In genomic region chr19:9565900-9566705, GRCh38 we compare ENCODE assay signal across 14 cellular contexts. TPM values are rescaled to one million over a fixed set of nuclear protein-coding genes. Genes with fewer than 3 reads are reported as not detected.
DNase-seq lines count a peak whose midpoint lies in the region; ATAC-seq, FAIRE-seq and TF ChIP-seq lines count a peak whose summit lies in the region.
"Had no signal": no experiment of that assay in that cellular context is flagged by ENCODE, and none has a peak within 500 bp of the region (broad histone marks: within the 10 kb centered on the region; RNA-seq: fewer than 3 reads in every experiment).

No MANE protein-coding gene starts in this region.

- TF ChIP-seq CTCF in A549 (IDR thresholded peaks at IDR 0.05) (no peak), Panc1 (IDR thresholded peaks at IDR 0.05) (no peak)

- no peak overlapping the region for H3K4me3 ChIP-seq in A549
- no peak overlapping the region for H3K4me3 ChIP-seq in Panc1 (ENCODE audit: low read depth in 2 of 2, low read length in 2 of 2)

- POLR2A ChIA-PET in A549 (lab: Yijun Ruan, JAX) (no interaction called here), Panc1 (lab: Charles Lee) (no interaction called here)

- H3K27ac ChIP-seq in A549 (no peak overlapping the region), Panc1 (ENCODE audit: low read length) (no peak overlapping the region)

- no peaks in the 10 kb centered on the region for H3K4me1 ChIP-seq in A549
- H3K4me1 ChIP-seq in Panc1 (ENCODE audit: control insufficient read depth, insufficient read depth, low read length) = no peaks in the 10 kb centered on the region

- DNase-seq in A549 (ENCODE audit: low read depth in 1 of 2, low spot score in 1 of 2) (peak in 1 of 2 experiments; percentile 53), COR-L47 (lab: John Stamatoyannopoulos, UW) (peak; percentile 1), Panc1 (ENCODE audit: low read depth, low spot score) (no peak), fibroblast of gingiva (ENCODE audit: low read depth) (peak; percentile 12), GM19239 (ENCODE audit: insufficient read length, low spot score) (no peak), C1 segment of cervical spinal cord (lab: John Stamatoyannopoulos, UW) (no peak), RKO (ENCODE audit: low spot score) (no peak)
- DNase-seq: activated naive CD8-positive, alpha-beta T cell treated with anti-CD3 and anti-CD28 coated beads, Interleukin-2, amount 10 ng/mL, durations not matched to agents 7 days and 5 days; DMS79; effector memory CD4-positive, alpha-beta T cell; NCI-H2029; nephron progenitor cell; stimulated activated naive CD8-positive, alpha-beta T cell treated with anti-CD3 and anti-CD28 coated beads, Interleukin-15, amount 100 ng/mL, for 72 hours had no signal

- H3K36me3 ChIP-seq in Panc1 (ENCODE audit: control insufficient read depth, insufficient read depth, low read length) = peaks cover 24% of the 10 kb centered on the region; the same call in 1 of the 2 replicates

- BruUV-seq in Panc1 (replicated peaks; lab: Mats Ljungman, UMichigan) = TSS peak; percentile 22

- no peak for ATAC-seq in A549
- ATAC-seq in Panc1 = no peak
- ATAC-seq in GM18511 (IDR thresholded peaks at IDR 0.05; ENCODE audit: unreplicated experiment) = no peak
- ATAC-seq: stimulated activated naive CD8-positive, alpha-beta T cell treated with anti-CD3 and anti-CD28 coated beads, Interleukin-15, amount 100 ng/mL, for 72 hours had no signal

- in situ Hi-C loops in Panc1 (cut with HindIII; ENCODE audit: low pct_unique_long_range_greater_than_20kb, low sequenced_read_pairs) = no loop called here

- no peaks in the 10 kb centered on the region for H3K27me3 ChIP-seq in Panc1 (ENCODE audit: control insufficient read depth, insufficient read depth, low read length)

- no peak for TF ChIP-seq EP300 in A549 (IDR thresholded peaks at IDR 0.05)

- H3K9me3 ChIP-seq in A549 = peaks cover 100% of the 10 kb centered on the region
- peaks cover 85% of the 10 kb centered on the region for H3K9me3 ChIP-seq in Panc1 (ENCODE audit: control insufficient read depth, insufficient read depth, low read depth, low read length)

- H3K4me2 ChIP-seq in A549 = no peak overlapping the region

- 96% methylated on average over 9 of the region's 9 CpGs for WGBS in A549 (ENCODE audit: missing lambda C conversion rate)

- TF ChIP-seq POLR2A in A549 (IDR thresholded peaks at IDR 0.05; ENCODE audit: low read length) = no peak

- no peak for FAIRE-seq in A549 (lab: Jason Lieb, UNC)
- FAIRE-seq in GM19239 (lab: Jason Lieb, UNC) = no peak

- TF ChIP-seq RAD21 in A549 (conservative IDR thresholded peaks at IDR 0.05 in 1 of 2, IDR thresholded peaks at IDR 0.05 in 1 of 2) = no peak

- intact Hi-C loops in Panc1 (cut with micrococcal nuclease; ENCODE audit: unreplicated experiment) = no loop called here

- CTCF ChIA-PET in A549 (lab: Yijun Ruan, JAX) = no interaction called here
- CTCF ChIA-PET in Panc1 (lab: Charles Lee) = no interaction called here

TF ChIP-seq in A549, 52 proteins besides CTCF, POLR2A, EP300 and RAD21:
- TF ChIP-seq ESRRA (IDR thresholded peaks at IDR 0.05; ENCODE audit: borderline replicate concordance, low read length) = no peak
- TF ChIP-seq GATA3 (IDR thresholded peaks at IDR 0.05; ENCODE audit: borderline replicate concordance) = peak; percentile 40; the same call in 1 of the 2 replicates
- TF ChIP-seq JUN (IDR thresholded peaks at IDR 0.05) = no peak
- no peak for TF ChIP-seq CEBPB (IDR thresholded peaks at IDR 0.05)

RNA-seq across cellular contexts. Expression of gene ZNF121, which starts 18.2 kb away (rescaled TPM):
- 8.5 and 9.8 TPM in 2 replicates for polyA plus RNA-seq in A549 (2011; rRNA removed)
- 0.91 and 0.96 TPM in 2 replicates for polyA plus RNA-seq in A549 (2012; cell fraction: cytosol; rRNA removed)
- 0.98 and 2.1 TPM in 2 replicates for polyA plus RNA-seq in A549 (2012; cell fraction: nucleus; rRNA removed)
- polyA plus RNA-seq in A549 (2017; fragmentation: RNase III; extraction: RNeasy Plus Mini Kit Qiagen cat#74134 plus additional on column Dnase treatment) = 5.1 to 6.4 TPM (median 5.1 TPM) in 3 replicates
- polyA minus RNA-seq in A549 (2011; rRNA and poly(A)+ RNA removed) = 22.4 and 23.3 TPM in 2 replicates
- total RNA-seq in Panc1 (2021; ENCODE audit: unreplicated experiment) = 48.4 TPM
- polyA plus RNA-seq in Panc1 (2012; ENCODE audit: insufficient read length) = 3.6 TPM

RNA-seq across cellular contexts. Expression of gene ZNF426, which starts 27.7 kb away (rescaled TPM):
- 2.7 and 3.0 TPM in 2 replicates for polyA plus RNA-seq in A549 (2011; rRNA removed)
- 0.45 and 0.52 TPM in 2 replicates for polyA plus RNA-seq in A549 (2012; cell fraction: cytosol; rRNA removed)
- polyA plus RNA-seq in A549 (2012; cell fraction: nucleus; rRNA removed) = 0.29 and 0.31 TPM in 2 replicates
- 0.88 to 1.5 TPM (median 0.99 TPM) in 3 replicates for polyA plus RNA-seq in A549 (2017; fragmentation: RNase III; extraction: RNeasy Plus Mini Kit Qiagen cat#74134 plus additional on column Dnase treatment)
- polyA minus RNA-seq in A549 (2011; rRNA and poly(A)+ RNA removed) = 2.8 and 6.0 TPM in 2 replicates
- total RNA-seq in Panc1 (2021; ENCODE audit: unreplicated experiment) = 6.1 TPM
- 1.8 TPM for polyA plus RNA-seq in Panc1 (2012; ENCODE audit: insufficient read length)

RNA-seq across cellular contexts. Expression of gene ZNF561, which starts 54.9 kb away (rescaled TPM):
- 21.8 and 22.0 TPM in 2 replicates for polyA plus RNA-seq in A549 (2011; rRNA removed)
- 4.5 and 5.9 TPM in 2 replicates for polyA plus RNA-seq in A549 (2012; cell fraction: cytosol; rRNA removed)
- 5.1 and 5.4 TPM in 2 replicates for polyA plus RNA-seq in A549 (2012; cell fraction: nucleus; rRNA removed)
- 18.0 to 22.2 TPM (median 18.9 TPM) in 3 replicates for polyA plus RNA-seq in A549 (2017; fragmentation: RNase III; extraction: RNeasy Plus Mini Kit Qiagen cat#74134 plus additional on column Dnase treatment)
- 53.9 and 62.4 TPM in 2 replicates for polyA minus RNA-seq in A549 (2011; rRNA and poly(A)+ RNA removed)
- total RNA-seq in Panc1 (2021; ENCODE audit: unreplicated experiment) = 15.9 TPM
- 9.9 TPM for polyA plus RNA-seq in Panc1 (2012; ENCODE audit: insufficient read length)

Comparison
In these comparisons a context has a peak if more than half of its experiments do, and no peak if none do; other contexts are left out.
1. DNase-seq: peak in COR-L47 (single experiment) and fibroblast of gingiva (single experiment); none in Panc1 (single experiment), GM19239 (single experiment), C1 segment of cervical spinal cord (0 of 14) and RKO (single experiment).